Comparison of ENCODE assay signal across 8 cellular contexts in the genomic region with DNA sequence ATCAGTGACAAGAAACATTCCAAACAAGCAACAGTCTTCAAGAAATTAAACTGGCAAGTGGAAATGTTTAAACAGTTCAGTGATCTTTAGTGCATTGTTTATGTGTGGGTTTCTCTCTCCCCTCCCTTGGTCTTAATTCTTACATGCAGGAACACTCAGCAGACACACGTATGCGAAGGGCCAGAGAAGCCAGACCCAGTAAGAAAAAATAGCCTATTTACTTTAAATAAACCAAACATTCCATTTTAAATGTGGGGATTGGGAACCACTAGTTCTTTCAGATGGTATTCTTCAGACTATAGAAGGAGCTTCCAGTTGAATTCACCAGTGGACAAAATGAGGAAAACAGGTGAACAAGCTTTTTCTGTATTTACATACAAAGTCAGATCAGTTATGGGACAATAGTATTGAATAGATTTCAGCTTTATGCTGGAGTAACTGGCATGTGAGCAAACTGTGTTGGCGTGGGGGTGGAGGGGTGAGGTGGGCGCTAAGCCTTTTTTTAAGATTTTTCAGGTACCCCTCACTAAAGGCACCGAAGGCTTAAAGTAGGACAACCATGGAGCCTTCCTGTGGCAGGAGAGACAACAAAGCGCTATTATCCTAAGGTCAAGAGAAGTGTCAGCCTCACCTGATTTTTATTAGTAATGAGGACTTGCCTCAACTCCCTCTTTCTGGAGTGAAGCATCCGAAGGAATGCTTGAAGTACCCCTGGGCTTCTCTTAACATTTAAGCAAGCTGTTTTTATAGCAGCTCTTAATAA. TPM values are rescaled to one million over a fixed set of nuclear protein-coding genes. Genes with fewer than 3 reads are reported as not detected.
DNase-seq lines count a peak whose midpoint lies in the region; ATAC-seq and TF ChIP-seq lines count a peak whose summit lies in the region.

No MANE protein-coding gene starts in this region.

- H3K27me3 Mint-ChIP-seq in naive B cell (no peaks in the 10 kb centered on the region), T-helper 17 cell (no peaks in the 10 kb centered on the region)

- peak; percentile 34 for DNase-seq in CD1c-positive myeloid dendritic cell (ENCODE audit: extremely low spot score)
- peak; percentile 68 for DNase-seq in M059J (ENCODE audit: low read depth)
- DNase-seq in coronary artery (ENCODE audit: low spot score), result no peak
- DNase-seq in naive B cell, result no peak
- no peak for DNase-seq in T-helper 17 cell
- no peak for DNase-seq in GM19238 (ENCODE audit: insufficient read length, low spot score)
- DNase-seq in NK-92 treated with Interleukin-12 subunit alpha and Interleukin-12 subunit beta, amount 100 ng/mL, for 24 hours (lab: John Stamatoyannopoulos, UW), result no peak
- no peak for DNase-seq in DMS 273 treated with DMSO at 0.1 percent for 48 hours (lab: John Stamatoyannopoulos, UW)

- peak overlapping the region in 5 of 6 donors; percentile 53 to 91 (median 83) for H3K27ac Mint-ChIP-seq in naive B cell
- H3K27ac Mint-ChIP-seq in T-helper 17 cell, result no peak overlapping the region

- no peaks in the 10 kb centered on the region for H3K9me3 ChIP-seq in T-helper 17 cell (ENCODE audit: control insufficient read depth, low read length, poor library complexity, severe bottlenecking)

- H3K27ac ChIP-seq in coronary artery, result peak overlapping the region; percentile 97

- peaks cover 8 to 26% of the 10 kb centered on the region in 2 donors for H3K36me3 Mint-ChIP-seq in naive B cell
- peaks cover 29% of the 10 kb centered on the region for H3K36me3 Mint-ChIP-seq in T-helper 17 cell (ENCODE audit: low read depth)

- H3K4me1 Mint-ChIP-seq in naive B cell (peaks cover 48 to 58% (median 54%) of the 10 kb centered on the region in 3 donors), T-helper 17 cell (peaks cover 59% of the 10 kb centered on the region)

- H3K4me3 ChIP-seq in coronary artery, result peak overlapping the region; percentile 88

- no peaks in the 10 kb centered on the region for H3K9me3 Mint-ChIP-seq in naive B cell

- H3K4me3 Mint-ChIP-seq in naive B cell, result peak overlapping the region in 2 of 8 donors; percentile 85 to 87
- H3K4me3 Mint-ChIP-seq in T-helper 17 cell, result no peak overlapping the region

- ATAC-seq in naive B cell (ENCODE audit: low read depth in 2 of 2) (no peak), T-helper 17 cell (no peak)

- TF ChIP-seq CTCF in coronary artery (IDR thresholded peaks at IDR 0.05), result no peak

RNA-seq across cellular contexts. Expression of a gene that starts 6.0 kb away (rescaled TPM):
- total RNA-seq in M059J (2014; rRNA removed; shearing (Covaris generic)), result 370 and 608 TPM in 2 replicates
- polyA plus RNA-seq in naive B cell (ENCODE audit: low read depth in 6 of 6), result 1,000 to 10,000 TPM; 1,985 to 6,450 (median 3,738) TPM
- over 10,000 TPM; 25,853 to 29,025 TPM for total RNA-seq in T-helper 17 cell

RNA-seq across cellular contexts. Expression of a gene that starts 20.0 kb away (rescaled TPM):
- total RNA-seq in M059J (2014; rRNA removed; shearing (Covaris generic)), result 59.7 and 96.5 TPM in 2 replicates
- polyA plus RNA-seq in naive B cell (ENCODE audit: low read depth in 6 of 6), result 10 to 100 TPM; 21.8 to 40.0 (median 27.2) TPM
- total RNA-seq in T-helper 17 cell, result 10 to 100 TPM; 56.6 to 61.7 TPM

RNA-seq across cellular contexts. Expression of a gene that starts 53.3 kb away (rescaled TPM):
- total RNA-seq in M059J (2014; rRNA removed; shearing (Covaris generic)), result 15.1 and 27.3 TPM in 2 replicates
- polyA plus RNA-seq in naive B cell (ENCODE audit: low read depth in 6 of 6), result 10 to 100 TPM; 12.5 to 40.5 (median 23.0) TPM
- total RNA-seq in T-helper 17 cell, result 100 to 1,000 TPM; 123 to 187 TPM

Comparison
In these comparisons a context has a peak if more than half of its experiments do, and no peak if none do; other contexts are left out.
1. DNase-seq: peak in CD1c-positive myeloid dendritic cell (single experiment) and M059J (single experiment); none in coronary artery (single experiment), naive B cell (single experiment), T-helper 17 cell (0 of 3), GM19238 (single experiment), NK-92 treated with Interleukin-12 subunit alpha and Interleukin-12 subunit beta, amount 100 ng/mL, for 24 hours (single experiment) and DMS 273 treated with DMSO at 0.1 percent for 48 hours (single experiment).
2. RNA of a gene that starts 6.0 kb away (total RNA-seq): 25,853 to 29,025 TPM in T-helper 17 cell; 370 to 608 TPM in M059J; every median in the first group is over 10 times any median in the second.